In the genomic region with DNA sequence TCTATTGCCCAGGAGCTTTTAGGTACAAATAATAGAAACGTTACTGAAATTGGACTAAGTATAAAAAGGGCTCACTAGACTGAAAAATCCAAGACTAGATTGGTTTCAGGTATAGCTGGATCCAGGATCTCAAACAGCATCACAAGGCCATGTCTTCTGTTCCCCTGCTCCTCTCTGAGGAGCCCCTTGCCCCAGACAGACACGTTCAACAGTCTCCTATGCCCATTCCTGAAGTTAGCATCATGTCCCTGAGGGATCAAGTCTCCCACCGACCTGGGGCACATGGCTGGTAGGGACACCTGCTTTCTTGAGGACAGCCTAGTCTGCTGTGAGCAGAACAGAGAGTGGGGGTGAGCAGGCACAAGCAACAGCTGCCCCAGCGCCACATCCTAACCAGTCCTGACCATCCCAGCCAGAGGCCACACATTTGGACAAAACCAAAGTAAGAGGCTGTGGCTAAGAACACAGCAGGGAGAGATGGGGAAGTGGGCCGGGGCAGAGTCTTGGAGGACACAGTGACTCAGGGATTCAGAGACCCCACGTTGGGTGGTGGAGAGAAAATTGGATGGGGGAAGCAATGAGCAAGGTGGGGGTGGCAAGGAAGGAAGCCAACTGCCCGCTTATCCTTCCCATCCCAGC, we compare ENCODE assay signal across 26 cellular contexts. TPM values are rescaled to one million over a fixed set of nuclear protein-coding genes. Genes with fewer than 3 reads are reported as not detected.
"Had no signal": no experiment of that assay in that cellular context is flagged by ENCODE, and none has a peak within 500 bp of the region (broad histone marks: within the 10 kb centered on the region; RNA-seq: fewer than 3 reads in every experiment).

No MANE protein-coding gene starts in this region.

- H3K27ac Mint-ChIP-seq: dendritic cell treated with granulocyte-macrophage colony-stimulating factor and Interleukin-4, amounts not matched to agents 40 ng/mL and 50 ng/mL, for 4 days; naive thymus-derived CD4-positive, alpha-beta T cell; nephron; stimulated activated memory B cell treated with anti-CD40 and anti-IgM and Interleukin-4, amounts not matched to agents 10 μg/mL and 1 μg/mL and 100 μg/mL, for 72 hours had no signal

- H3K9me3 ChIP-seq: colonic mucosa, esophagus muscularis mucosa, lower lobe of right lung, prostate gland, right atrium auricular region, sigmoid colon, spleen, testis, tibial artery, upper lobe of left lung had no signal

- H3K27me3 Mint-ChIP-seq: stimulated activated memory B cell treated with anti-CD40 and anti-IgM and Interleukin-4, amounts not matched to agents 10 μg/mL and 1 μg/mL and 100 μg/mL, for 72 hours had no signal

- H3K36me3 ChIP-seq: colonic mucosa, esophagus muscularis mucosa, lower lobe of right lung, prostate gland, right atrium auricular region, sigmoid colon, spleen, tibial artery, upper lobe of left lung had no signal

- H3K27me3 ChIP-seq: colonic mucosa, right atrium auricular region, sigmoid colon, spleen, testis, tibial artery, upper lobe of left lung had no signal

- H3K9me3 Mint-ChIP-seq: dendritic cell treated with granulocyte-macrophage colony-stimulating factor and Interleukin-4, amounts not matched to agents 40 ng/mL and 50 ng/mL, for 4 days; naive thymus-derived CD4-positive, alpha-beta T cell; nephron; stimulated activated memory B cell treated with anti-CD40 and anti-IgM and Interleukin-4, amounts not matched to agents 10 μg/mL and 1 μg/mL and 100 μg/mL, for 72 hours had no signal

- H3K4me3 Mint-ChIP-seq: dendritic cell treated with granulocyte-macrophage colony-stimulating factor and Interleukin-4, amounts not matched to agents 40 ng/mL and 50 ng/mL, for 4 days; naive thymus-derived CD4-positive, alpha-beta T cell; nephron; stimulated activated memory B cell treated with anti-CD40 and anti-IgM and Interleukin-4, amounts not matched to agents 10 μg/mL and 1 μg/mL and 100 μg/mL, for 72 hours had no signal

- H3K4me1 Mint-ChIP-seq: stimulated activated memory B cell treated with anti-CD40 and anti-IgM and Interleukin-4, amounts not matched to agents 10 μg/mL and 1 μg/mL and 100 μg/mL, for 72 hours had no signal

- H3K4me1 ChIP-seq: colonic mucosa, prostate gland, testis had no signal

- DNase-seq: colonic mucosa; effector CD8-positive, alpha-beta T cell; foreskin melanocyte; glutamatergic neuron; left ventricle myocardium superior; lower lobe of right lung; naive thymus-derived CD4-positive, alpha-beta T cell; nucleus accumbens; sigmoid colon; spleen; stimulated activated CD4-positive, alpha-beta T cell treated with anti-CD3 and anti-CD28 coated beads, Interleukin-4, amount 100 ng/mL, for 4 hours; stimulated activated naive CD8-positive, alpha-beta T cell treated with anti-CD3 and anti-CD28 coated beads, Interleukin-15, Interleukin-2, amounts not matched to agents 100 U/mL and 50 U/mL, for 24 hours; substantia nigra; testis; upper lobe of left lung had no signal

- FAIRE-seq: endothelial cell of umbilical vein, keratinocyte, urothelium cell line had no signal

- ATAC-seq: left ventricle myocardium superior; lower lobe of right lung; naive thymus-derived CD4-positive, alpha-beta T cell; stimulated activated memory B cell treated with anti-CD40 and anti-IgM and Interleukin-4, amounts not matched to agents 10 μg/mL and 1 μg/mL and 100 μg/mL, for 72 hours; stimulated activated naive CD8-positive, alpha-beta T cell treated with anti-CD3 and anti-CD28 coated beads, Interleukin-15, Interleukin-2, amounts not matched to agents 100 U/mL and 50 U/mL, for 24 hours had no signal

- H3K36me3 Mint-ChIP-seq: naive thymus-derived CD4-positive, alpha-beta T cell; stimulated activated memory B cell treated with anti-CD40 and anti-IgM and Interleukin-4, amounts not matched to agents 10 μg/mL and 1 μg/mL and 100 μg/mL, for 72 hours had no signal

- H3K27ac ChIP-seq: colonic mucosa, esophagus muscularis mucosa, lower lobe of right lung, prostate gland, right atrium auricular region, sigmoid colon, skin epidermis, spleen, testis, tibial artery, upper lobe of left lung had no signal

- H3K4me3 ChIP-seq: colonic mucosa, esophagus muscularis mucosa, lower lobe of right lung, prostate gland, right atrium auricular region, sigmoid colon, skin epidermis, spleen, testis, tibial artery, upper lobe of left lung had no signal

RNA-seq across cellular contexts. Expression of a gene that starts 10.5 kb away (rescaled TPM):
- polyA plus RNA-seq: naive thymus-derived CD4-positive, alpha-beta T cell had no signal
